In the genomic region with DNA sequence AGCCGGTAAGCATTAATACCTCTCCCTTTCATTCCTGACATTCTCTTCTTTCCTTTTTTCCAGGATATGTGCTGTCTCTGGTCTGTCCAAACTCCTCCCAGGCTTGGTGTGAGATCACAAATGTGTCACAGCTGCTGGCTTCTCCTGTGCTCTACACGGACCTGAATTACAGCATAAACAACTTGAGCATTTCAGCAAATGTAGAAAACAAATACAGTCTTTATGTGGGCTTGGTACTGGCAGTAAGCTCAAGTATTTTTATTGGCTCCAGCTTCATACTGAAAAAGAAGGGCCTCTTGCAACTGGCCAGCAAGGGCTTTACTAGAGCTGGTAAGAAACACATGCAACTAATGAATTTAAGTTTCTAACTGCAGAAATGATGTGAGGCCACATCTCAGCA, we compare ENCODE assay signal across 18 cellular contexts. TPM values are rescaled to one million over a fixed set of nuclear protein-coding genes. Genes with fewer than 3 reads are reported as not detected.
DNase-seq lines count a peak whose midpoint lies in the region; ATAC-seq, FAIRE-seq and TF ChIP-seq lines count a peak whose summit lies in the region.
"Had no signal": no experiment of that assay in that cellular context is flagged by ENCODE, and none has a peak within 500 bp of the region (broad histone marks: within the 10 kb centered on the region; RNA-seq: fewer than 3 reads in every experiment).

No MANE protein-coding gene starts in this region.

- ATAC-seq in HG03520 (IDR thresholded peaks at IDR 0.05; ENCODE audit: unreplicated experiment) = no peak
- no peak for ATAC-seq in CD4-positive, alpha-beta T cell (ENCODE audit: poor library complexity)
- ATAC-seq: stimulated activated naive CD8-positive, alpha-beta T cell treated with anti-CD3 and anti-CD28 coated beads, Interleukin-15, Interleukin-2, amounts not matched to agents 100 U/mL and 50 U/mL, for 24 hours had no signal

- no peaks in the 10 kb centered on the region for H3K36me3 ChIP-seq in small intestine (ENCODE audit: control insufficient read depth in 2 of 2, insufficient read depth in 2 of 2, low read length in 2 of 2)
- H3K36me3 ChIP-seq: BLaER1 treated with 17β-estradiol and CSF1 and Interleukin-3, amounts not matched to agents 10 nM and 100 nM had no signal

- POLR2A ChIA-PET in CD4-positive, alpha-beta T cell (lab: Charles Lee) = no interaction called here

- WGBS in small intestine, 3 donors = 41 to 51% (median 45%) methylated on average over 2 of the region's 2 CpGs

- no peaks in the 10 kb centered on the region for H3K9me3 ChIP-seq in small intestine (ENCODE audit: control insufficient read depth, low read depth)
- no peaks in the 10 kb centered on the region for H3K9me3 ChIP-seq in CD4-positive, alpha-beta T cell (ENCODE audit: control insufficient read depth, low read length)

- CTCF ChIA-PET in CD4-positive, alpha-beta T cell (lab: Charles Lee) = no interaction called here

- H3K27ac ChIP-seq in small intestine (ENCODE audit: low read depth in 1 of 2, low read length in 1 of 2) = no peak overlapping the region
- H3K27ac ChIP-seq in CD4-positive, alpha-beta T cell (ENCODE audit: low read depth, low read length) = no peak overlapping the region
- H3K27ac ChIP-seq: BLaER1 treated with 17β-estradiol and CSF1 and Interleukin-3, amounts not matched to agents 10 nM and 100 nM; coronary artery had no signal

- no peak overlapping the region for H3K27ac Mint-ChIP-seq in HFFc6
- H3K27ac Mint-ChIP-seq in CD4-positive, alpha-beta T cell = no peak overlapping the region
- H3K27ac Mint-ChIP-seq: activated naive CD4-positive, alpha-beta T cell treated with anti-CD3 and anti-CD28 coated beads, Interleukin-2, amount 50 U/mL, for 24 hours had no signal

- peak; percentile 27 for DNase-seq in HFFc6
- peak; percentile 58 to 64 for DNase-seq in SHP77 (lab: John Stamatoyannopoulos, UW)
- DNase-seq in fibroblast of gingiva (ENCODE audit: low read depth) = peak; percentile 6
- DNase-seq in pons (ENCODE audit: low spot score) = peak; percentile 32
- no peak for DNase-seq in activated T-cell treated with anti-CD3 and anti-CD28 coated beads, Interleukin-2, amount 50 U/mL, for 1 hour
- DNase-seq in small intestine = no peak
- no peak for DNase-seq in CD4-positive, alpha-beta T cell
- DNase-seq: activated CD4-positive, CD25-positive, alpha-beta regulatory T cell; GDM1; Karpas-422; kidney; NCI-H2081; stimulated activated naive CD8-positive, alpha-beta T cell treated with anti-CD3 and anti-CD28 coated beads, Interleukin-15, Interleukin-2, amounts not matched to agents 100 U/mL and 50 U/mL, for 24 hours had no signal

- H3K27me3 ChIP-seq in small intestine (ENCODE audit: control insufficient read depth in 2 of 2, insufficient read depth in 2 of 2, low read length in 2 of 2) = no peaks in the 10 kb centered on the region
- no peaks in the 10 kb centered on the region for H3K27me3 ChIP-seq in CD4-positive, alpha-beta T cell (ENCODE audit: control insufficient read depth, insufficient read depth, low read length)
- H3K27me3 ChIP-seq: BLaER1 treated with 17β-estradiol and CSF1 and Interleukin-3, amounts not matched to agents 10 nM and 100 nM had no signal

- no peaks in the 10 kb centered on the region for H3K36me3 Mint-ChIP-seq in HFFc6 (ENCODE audit: low read depth)
- no peaks in the 10 kb centered on the region for H3K36me3 Mint-ChIP-seq in CD4-positive, alpha-beta T cell (ENCODE audit: low read depth)

- no peak overlapping the region for H3K4me3 ChIP-seq in small intestine (ENCODE audit: low read depth in 1 of 2, low read length in 2 of 2)
- H3K4me3 ChIP-seq: BLaER1 treated with 17β-estradiol and CSF1 and Interleukin-3, amounts not matched to agents 10 nM and 100 nM; coronary artery had no signal

- intact Hi-C loops in CD4-positive, alpha-beta T cell (cut with DNase I, micrococcal nuclease) = no loop called here

- no peak for FAIRE-seq in small intestine (lab: Jason Lieb, UNC)
- FAIRE-seq: H1, kidney had no signal

- no peaks in the 10 kb centered on the region for H3K9me3 Mint-ChIP-seq in HFFc6
- H3K9me3 Mint-ChIP-seq in CD4-positive, alpha-beta T cell = no peaks in the 10 kb centered on the region
- H3K9me3 Mint-ChIP-seq: activated naive CD4-positive, alpha-beta T cell treated with anti-CD3 and anti-CD28 coated beads, Interleukin-2, amount 50 U/mL, for 24 hours had no signal

- H3K4me3 Mint-ChIP-seq in HFFc6 = no peak overlapping the region; the same call in 1 of the 2 replicates
- no peak overlapping the region for H3K4me3 Mint-ChIP-seq in CD4-positive, alpha-beta T cell
- H3K4me3 Mint-ChIP-seq: activated naive CD4-positive, alpha-beta T cell treated with anti-CD3 and anti-CD28 coated beads, Interleukin-2, amount 50 U/mL, for 24 hours had no signal

- H3K4me1 ChIP-seq in small intestine (ENCODE audit: control insufficient read depth in 2 of 2, insufficient read depth in 1 of 2, low read depth in 1 of 2, low read length in 1 of 2) = no peaks in the 10 kb centered on the region

- peaks cover 21% of the 10 kb centered on the region for H3K4me1 Mint-ChIP-seq in HFFc6 (ENCODE audit: low read depth)
- no peaks in the 10 kb centered on the region for H3K4me1 Mint-ChIP-seq in CD4-positive, alpha-beta T cell (ENCODE audit: low read depth)

- peaks cover 9% of the 10 kb centered on the region for H3K27me3 Mint-ChIP-seq in HFFc6 (ENCODE audit: insufficient read depth)
- no peaks in the 10 kb centered on the region for H3K27me3 Mint-ChIP-seq in CD4-positive, alpha-beta T cell

- TF ChIP-seq CTCF in HFFc6 (IDR thresholded peaks at IDR 0.05) = no peak
- TF ChIP-seq CTCF in CD4-positive, alpha-beta T cell (IDR thresholded peaks at IDR 0.05) = no peak

RNA-seq across cellular contexts. Expression of gene NIPAL1, which starts 8.4 kb away (rescaled TPM):
- total RNA-seq in HFFc6 (2021; fragmentation: NEBNext Ultra II Directional; extraction: Animal tissue kit (Norgen Biotek cat#: 25700)) = 1 to 10 TPM in 1 of 6 experiments, under 1 TPM in 5; 0.22 to 1.3 (median 0.48) TPM
- 1 to 10 TPM; 2.2 to 5.3 (median 3.5) TPM for polyA plus RNA-seq in small intestine
- under 1 TPM; 0.45 to 0.85 TPM for total RNA-seq in CD4-positive, alpha-beta T cell

RNA-seq across cellular contexts. Expression of gene CNGA1, which starts 8.5 kb away (rescaled TPM):
- total RNA-seq in HFFc6 (2021; fragmentation: NEBNext Ultra II Directional; extraction: Animal tissue kit (Norgen Biotek cat#: 25700)) = not detected
- polyA plus RNA-seq in small intestine = 10 to 100 TPM in 1 of 3 donors, 1 to 10 TPM in 2; 1.4 to 10.5 (median 4.1) TPM
- total RNA-seq in CD4-positive, alpha-beta T cell = not detected

Comparison
In these comparisons a context has a peak if more than half of its experiments do, and no peak if none do; other contexts are left out.
1. DNase-seq: peak in HFFc6 (single experiment), SHP77 (2 of 2), fibroblast of gingiva (single experiment) and pons (single experiment); none in activated T-cell treated with anti-CD3 and anti-CD28 coated beads, Interleukin-2, amount 50 U/mL, for 1 hour (single experiment), small intestine (single experiment) and CD4-positive, alpha-beta T cell (0 of 10).